ENCODE assay signal across 1 cellular context in genomic region chrX:25016938-25017598, GRCh38.
TF ChIP-seq lines count a peak whose summit lies in the region.

No MANE protein-coding gene starts in this region.

TF ChIP-seq in HepG2, 621 proteins besides CTCF, POLR2A, EP300 and RAD21:
- TF ChIP-seq, protein P1, sequence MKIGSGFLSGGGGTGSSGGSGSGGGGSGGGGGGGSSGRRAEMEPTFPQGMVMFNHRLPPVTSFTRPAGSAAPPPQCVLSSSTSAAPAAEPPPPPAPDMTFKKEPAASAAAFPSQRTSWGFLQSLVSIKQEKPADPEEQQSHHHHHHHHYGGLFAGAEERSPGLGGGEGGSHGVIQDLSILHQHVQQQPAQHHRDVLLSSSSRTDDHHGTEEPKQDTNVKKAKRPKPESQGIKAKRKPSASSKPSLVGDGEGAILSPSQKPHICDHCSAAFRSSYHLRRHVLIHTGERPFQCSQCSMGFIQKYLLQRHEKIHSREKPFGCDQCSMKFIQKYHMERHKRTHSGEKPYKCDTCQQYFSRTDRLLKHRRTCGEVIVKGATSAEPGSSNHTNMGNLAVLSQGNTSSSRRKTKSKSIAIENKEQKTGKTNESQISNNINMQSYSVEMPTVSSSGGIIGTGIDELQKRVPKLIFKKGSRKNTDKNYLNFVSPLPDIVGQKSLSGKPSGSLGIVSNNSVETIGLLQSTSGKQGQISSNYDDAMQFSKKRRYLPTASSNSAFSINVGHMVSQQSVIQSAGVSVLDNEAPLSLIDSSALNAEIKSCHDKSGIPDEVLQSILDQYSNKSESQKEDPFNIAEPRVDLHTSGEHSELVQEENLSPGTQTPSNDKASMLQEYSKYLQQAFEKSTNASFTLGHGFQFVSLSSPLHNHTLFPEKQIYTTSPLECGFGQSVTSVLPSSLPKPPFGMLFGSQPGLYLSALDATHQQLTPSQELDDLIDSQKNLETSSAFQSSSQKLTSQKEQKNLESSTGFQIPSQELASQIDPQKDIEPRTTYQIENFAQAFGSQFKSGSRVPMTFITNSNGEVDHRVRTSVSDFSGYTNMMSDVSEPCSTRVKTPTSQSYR (CRISPR knock-in tag; IDR thresholded peaks at IDR 0.05; ENCODE audit: borderline replicate concordance): no peak
- TF ChIP-seq, protein P2, sequence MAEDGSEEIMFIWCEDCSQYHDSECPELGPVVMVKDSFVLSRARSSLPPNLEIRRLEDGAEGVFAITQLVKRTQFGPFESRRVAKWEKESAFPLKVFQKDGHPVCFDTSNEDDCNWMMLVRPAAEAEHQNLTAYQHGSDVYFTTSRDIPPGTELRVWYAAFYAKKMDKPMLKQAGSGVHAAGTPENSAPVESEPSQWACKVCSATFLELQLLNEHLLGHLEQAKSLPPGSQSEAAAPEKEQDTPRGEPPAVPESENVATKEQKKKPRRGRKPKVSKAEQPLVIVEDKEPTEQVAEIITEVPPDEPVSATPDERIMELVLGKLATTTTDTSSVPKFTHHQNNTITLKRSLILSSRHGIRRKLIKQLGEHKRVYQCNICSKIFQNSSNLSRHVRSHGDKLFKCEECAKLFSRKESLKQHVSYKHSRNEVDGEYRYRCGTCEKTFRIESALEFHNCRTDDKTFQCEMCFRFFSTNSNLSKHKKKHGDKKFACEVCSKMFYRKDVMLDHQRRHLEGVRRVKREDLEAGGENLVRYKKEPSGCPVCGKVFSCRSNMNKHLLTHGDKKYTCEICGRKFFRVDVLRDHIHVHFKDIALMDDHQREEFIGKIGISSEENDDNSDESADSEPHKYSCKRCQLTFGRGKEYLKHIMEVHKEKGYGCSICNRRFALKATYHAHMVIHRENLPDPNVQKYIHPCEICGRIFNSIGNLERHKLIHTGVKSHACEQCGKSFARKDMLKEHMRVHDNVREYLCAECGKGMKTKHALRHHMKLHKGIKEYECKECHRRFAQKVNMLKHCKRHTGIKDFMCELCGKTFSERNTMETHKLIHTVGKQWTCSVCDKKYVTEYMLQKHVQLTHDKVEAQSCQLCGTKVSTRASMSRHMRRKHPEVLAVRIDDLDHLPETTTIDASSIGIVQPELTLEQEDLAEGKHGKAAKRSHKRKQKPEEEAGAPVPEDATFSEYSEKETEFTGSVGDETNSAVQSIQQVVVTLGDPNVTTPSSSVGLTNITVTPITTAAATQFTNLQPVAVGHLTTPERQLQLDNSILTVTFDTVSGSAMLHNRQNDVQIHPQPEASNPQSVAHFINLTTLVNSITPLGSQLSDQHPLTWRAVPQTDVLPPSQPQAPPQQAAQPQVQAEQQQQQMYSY (CRISPR knock-in tag; IDR thresholded peaks at IDR 0.05): peak; percentile 91
